Comparison of ENCODE assay signal across 10 cellular contexts in the genomic region with DNA sequence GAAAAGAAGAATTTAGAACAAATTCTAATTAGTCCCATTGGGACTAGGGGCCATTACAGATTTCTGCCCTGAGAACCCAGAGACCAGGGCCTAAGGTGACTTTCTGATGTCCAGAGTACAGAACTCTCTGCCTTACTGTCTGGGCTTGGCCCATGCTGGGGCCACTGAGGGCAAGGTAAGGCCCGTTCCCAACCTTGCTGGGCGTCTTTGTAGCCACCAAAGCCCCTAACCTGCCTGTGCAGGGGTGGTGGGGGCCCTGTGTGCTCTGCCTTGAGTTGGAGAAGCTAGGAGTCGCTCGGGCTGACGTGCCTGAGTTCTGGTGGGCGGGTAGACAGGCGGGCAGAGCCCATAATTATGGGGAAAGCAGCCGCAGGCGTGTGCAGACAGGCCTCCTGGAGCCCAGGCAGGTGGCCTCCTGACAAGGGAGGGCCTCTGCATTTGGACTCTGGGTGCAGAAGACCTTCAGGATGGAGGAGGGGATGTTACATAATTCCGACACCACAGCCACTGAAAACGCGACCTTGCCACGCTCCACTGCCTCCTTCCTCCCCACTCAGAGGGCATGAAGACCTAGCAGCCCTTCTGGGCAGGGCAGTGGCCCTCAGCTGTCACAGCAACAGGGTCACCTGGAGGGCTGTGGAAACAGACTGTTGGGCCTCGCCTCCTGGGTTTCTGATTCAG.
DNase-seq lines count a peak whose midpoint lies in the region; ATAC-seq and TF ChIP-seq lines count a peak whose summit lies in the region.
"Had no signal": no experiment of that assay in that cellular context is flagged by ENCODE, and none has a peak within 500 bp of the region (broad histone marks: within the 10 kb centered on the region; RNA-seq: fewer than 3 reads in every experiment).

No MANE protein-coding gene starts in this region.

- no peak for TF ChIP-seq CTCF in left lung (IDR thresholded peaks at IDR 0.05)

- no peaks in the 10 kb centered on the region for H3K27me3 ChIP-seq in left lung
- H3K27me3 ChIP-seq: right atrium auricular region had no signal

- DNase-seq in GF-D8 (lab: John Stamatoyannopoulos, UW) (peak; percentile 77), NCI-H1436 treated with DMSO at 0.1 percent for 48 hours (lab: John Stamatoyannopoulos, UW) (peak; percentile 72), SHP77 (lab: John Stamatoyannopoulos, UW) (peak; percentile 44 to 78), renal cortical epithelial cell (ENCODE audit: low read depth) (peak; percentile 53), left lung (no peak), HCEC 1CT (no peak)
- DNase-seq: PC-9 had no signal

- no peaks in the 10 kb centered on the region for H3K9me3 ChIP-seq in left lung
- H3K9me3 ChIP-seq: right atrium auricular region had no signal

- ATAC-seq in HG02763 (IDR thresholded peaks at IDR 0.05; ENCODE audit: unreplicated experiment) = no peak
- no peak for ATAC-seq in left lung
- ATAC-seq in HG03280 (IDR thresholded peaks at IDR 0.05; ENCODE audit: unreplicated experiment) = no peak

- H3K4me3 ChIP-seq in left lung = no peak overlapping the region
- H3K4me3 ChIP-seq: PC-9, right atrium auricular region had no signal

- H3K27ac ChIP-seq in left lung = no peak overlapping the region
- H3K27ac ChIP-seq: PC-9, right atrium auricular region had no signal

- H3K4me1 ChIP-seq in left lung = no peaks in the 10 kb centered on the region

- H3K36me3 ChIP-seq in left lung = no peaks in the 10 kb centered on the region
- H3K36me3 ChIP-seq: right atrium auricular region had no signal

- intact Hi-C loops in left lung (cut with DNase I) = no loop called here

Comparison
In these comparisons a context has a peak if more than half of its experiments do, and no peak if none do; other contexts are left out.
1. DNase-seq: peak in GF-D8 (single experiment), NCI-H1436 treated with DMSO at 0.1 percent for 48 hours (single experiment), SHP77 (2 of 2) and renal cortical epithelial cell (single experiment); none in left lung (0 of 2) and HCEC 1CT (single experiment).